In the genomic region with DNA sequence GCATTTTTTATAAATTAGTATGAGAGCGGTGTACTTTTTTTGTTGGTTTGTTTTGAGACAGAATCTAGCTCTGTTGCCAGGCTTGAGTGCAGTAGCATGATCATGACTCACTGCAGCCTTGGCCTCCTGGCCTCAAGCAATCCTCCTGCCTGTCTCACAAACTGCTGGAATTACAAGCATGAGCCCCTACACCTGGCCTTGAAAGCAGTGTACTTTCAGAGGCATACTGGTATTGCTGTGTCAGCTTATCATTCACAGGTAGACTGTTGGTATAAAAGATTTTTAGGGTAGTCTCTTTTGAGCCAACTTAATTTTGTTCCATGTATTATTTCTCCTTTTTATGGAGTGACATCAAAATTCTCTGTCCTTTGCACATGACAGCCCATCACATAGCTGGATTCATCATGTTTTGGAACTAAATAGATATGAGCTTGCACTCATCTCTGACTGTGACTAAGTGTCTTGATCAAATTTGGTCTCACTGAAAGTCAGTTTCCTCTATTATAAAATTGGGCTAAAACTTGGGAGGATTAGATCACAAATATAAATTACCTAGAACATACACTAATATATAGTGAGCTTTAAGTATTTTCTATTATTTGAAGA, we compare ENCODE assay signal across 1 cellular context.
TF ChIP-seq lines count a peak whose summit lies in the region.

No MANE protein-coding gene starts in this region.

TF ChIP-seq in HepG2, 621 proteins besides CTCF, POLR2A, EP300 and RAD21 (continued from another document):
- TF ChIP-seq, protein P1, sequence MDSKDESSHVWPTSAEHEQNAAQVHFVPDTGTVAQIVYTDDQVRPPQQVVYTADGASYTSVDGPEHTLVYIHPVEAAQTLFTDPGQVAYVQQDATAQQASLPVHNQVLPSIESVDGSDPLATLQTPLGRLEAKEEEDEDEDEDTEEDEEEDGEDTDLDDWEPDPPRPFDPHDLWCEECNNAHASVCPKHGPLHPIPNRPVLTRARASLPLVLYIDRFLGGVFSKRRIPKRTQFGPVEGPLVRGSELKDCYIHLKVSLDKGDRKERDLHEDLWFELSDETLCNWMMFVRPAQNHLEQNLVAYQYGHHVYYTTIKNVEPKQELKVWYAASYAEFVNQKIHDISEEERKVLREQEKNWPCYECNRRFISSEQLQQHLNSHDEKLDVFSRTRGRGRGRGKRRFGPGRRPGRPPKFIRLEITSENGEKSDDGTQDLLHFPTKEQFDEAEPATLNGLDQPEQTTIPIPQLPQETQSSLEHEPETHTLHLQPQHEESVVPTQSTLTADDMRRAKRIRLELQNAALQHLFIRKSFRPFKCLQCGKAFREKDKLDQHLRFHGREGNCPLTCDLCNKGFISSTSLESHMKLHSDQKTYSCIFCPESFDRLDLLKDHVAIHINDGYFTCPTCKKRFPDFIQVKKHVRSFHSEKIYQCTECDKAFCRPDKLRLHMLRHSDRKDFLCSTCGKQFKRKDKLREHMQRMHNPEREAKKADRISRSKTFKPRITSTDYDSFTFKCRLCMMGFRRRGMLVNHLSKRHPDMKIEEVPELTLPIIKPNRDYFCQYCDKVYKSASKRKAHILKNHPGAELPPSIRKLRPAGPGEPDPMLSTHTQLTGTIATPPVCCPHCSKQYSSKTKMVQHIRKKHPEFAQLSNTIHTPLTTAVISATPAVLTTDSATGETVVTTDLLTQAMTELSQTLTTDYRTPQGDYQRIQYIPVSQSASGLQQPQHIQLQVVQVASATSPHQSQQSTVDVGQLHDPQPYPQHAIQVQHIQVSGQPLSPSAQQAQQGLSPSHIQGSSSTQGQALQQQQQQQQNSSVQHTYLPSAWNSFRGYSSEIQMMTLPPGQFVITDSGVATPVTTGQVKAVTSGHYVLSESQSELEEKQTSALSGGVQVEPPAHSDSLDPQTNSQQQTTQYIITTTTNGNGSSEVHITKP (CRISPR knock-in tag; IDR thresholded peaks at IDR 0.05; ENCODE audit: low read depth), result no peak
- TF ChIP-seq, protein P2, sequence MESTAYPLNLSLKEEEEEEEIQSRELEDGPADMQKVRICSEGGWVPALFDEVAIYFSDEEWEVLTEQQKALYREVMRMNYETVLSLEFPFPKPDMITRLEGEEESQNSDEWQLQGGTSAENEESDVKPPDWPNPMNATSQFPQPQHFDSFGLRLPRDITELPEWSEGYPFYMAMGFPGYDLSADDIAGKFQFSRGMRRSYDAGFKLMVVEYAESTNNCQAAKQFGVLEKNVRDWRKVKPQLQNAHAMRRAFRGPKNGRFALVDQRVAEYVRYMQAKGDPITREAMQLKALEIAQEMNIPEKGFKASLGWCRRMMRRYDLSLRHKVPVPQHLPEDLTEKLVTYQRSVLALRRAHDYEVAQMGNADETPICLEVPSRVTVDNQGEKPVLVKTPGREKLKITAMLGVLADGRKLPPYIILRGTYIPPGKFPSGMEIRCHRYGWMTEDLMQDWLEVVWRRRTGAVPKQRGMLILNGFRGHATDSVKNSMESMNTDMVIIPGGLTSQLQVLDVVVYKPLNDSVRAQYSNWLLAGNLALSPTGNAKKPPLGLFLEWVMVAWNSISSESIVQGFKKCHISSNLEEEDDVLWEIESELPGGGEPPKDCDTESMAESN (CRISPR knock-in tag; conservative IDR thresholded peaks at IDR 0.05), result no peak
- TF ChIP-seq, protein P3, sequence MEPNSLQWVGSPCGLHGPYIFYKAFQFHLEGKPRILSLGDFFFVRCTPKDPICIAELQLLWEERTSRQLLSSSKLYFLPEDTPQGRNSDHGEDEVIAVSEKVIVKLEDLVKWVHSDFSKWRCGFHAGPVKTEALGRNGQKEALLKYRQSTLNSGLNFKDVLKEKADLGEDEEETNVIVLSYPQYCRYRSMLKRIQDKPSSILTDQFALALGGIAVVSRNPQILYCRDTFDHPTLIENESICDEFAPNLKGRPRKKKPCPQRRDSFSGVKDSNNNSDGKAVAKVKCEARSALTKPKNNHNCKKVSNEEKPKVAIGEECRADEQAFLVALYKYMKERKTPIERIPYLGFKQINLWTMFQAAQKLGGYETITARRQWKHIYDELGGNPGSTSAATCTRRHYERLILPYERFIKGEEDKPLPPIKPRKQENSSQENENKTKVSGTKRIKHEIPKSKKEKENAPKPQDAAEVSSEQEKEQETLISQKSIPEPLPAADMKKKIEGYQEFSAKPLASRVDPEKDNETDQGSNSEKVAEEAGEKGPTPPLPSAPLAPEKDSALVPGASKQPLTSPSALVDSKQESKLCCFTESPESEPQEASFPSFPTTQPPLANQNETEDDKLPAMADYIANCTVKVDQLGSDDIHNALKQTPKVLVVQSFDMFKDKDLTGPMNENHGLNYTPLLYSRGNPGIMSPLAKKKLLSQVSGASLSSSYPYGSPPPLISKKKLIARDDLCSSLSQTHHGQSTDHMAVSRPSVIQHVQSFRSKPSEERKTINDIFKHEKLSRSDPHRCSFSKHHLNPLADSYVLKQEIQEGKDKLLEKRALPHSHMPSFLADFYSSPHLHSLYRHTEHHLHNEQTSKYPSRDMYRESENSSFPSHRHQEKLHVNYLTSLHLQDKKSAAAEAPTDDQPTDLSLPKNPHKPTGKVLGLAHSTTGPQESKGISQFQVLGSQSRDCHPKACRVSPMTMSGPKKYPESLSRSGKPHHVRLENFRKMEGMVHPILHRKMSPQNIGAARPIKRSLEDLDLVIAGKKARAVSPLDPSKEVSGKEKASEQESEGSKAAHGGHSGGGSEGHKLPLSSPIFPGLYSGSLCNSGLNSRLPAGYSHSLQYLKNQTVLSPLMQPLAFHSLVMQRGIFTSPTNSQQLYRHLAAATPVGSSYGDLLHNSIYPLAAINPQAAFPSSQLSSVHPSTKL (CRISPR knock-in tag; IDR thresholded peaks at IDR 0.05), result peak; percentile 70
- 0 out of 2 replicates have a peak, but pooled peaks have one; percentile 14 for TF ChIP-seq HNF4A (CRISPR knock-in tag; IDR thresholded peaks at IDR 0.05)
- peak; percentile 41 for TF ChIP-seq NR2F6 (IDR thresholded peaks at IDR 0.05)
- peak; percentile 71 for TF ChIP-seq NR2F6 (CRISPR knock-in tag; IDR thresholded peaks at IDR 0.05)
- no peak for TF ChIP-seq TEAD2 (CRISPR knock-in tag; IDR thresholded peaks at IDR 0.05)
- no peak for TF ChIP-seq NR2F2 (IDR thresholded peaks at IDR 0.05; ENCODE audit: borderline replicate concordance, low read depth)
- no peak for TF ChIP-seq RXRB (CRISPR knock-in tag; IDR thresholded peaks at IDR 0.05; ENCODE audit: borderline replicate concordance)
- peak; percentile 54 to 94; a peak in 3 of 4 replicates for TF ChIP-seq NR2F1 (CRISPR knock-in tag; IDR thresholded peaks at IDR 0.05)
- TF ChIP-seq GATAD2A (CRISPR knock-in tag; IDR thresholded peaks at IDR 0.05), result peak; percentile 30; the same call in 1 of the 2 replicates
- TF ChIP-seq HMG20A (CRISPR knock-in tag; IDR thresholded peaks at IDR 0.05; ENCODE audit: borderline replicate concordance), result peak; percentile 33; the same call in 1 of the 2 replicates
- TF ChIP-seq NCOA2 (CRISPR knock-in tag; IDR thresholded peaks at IDR 0.05), result 0 out of 2 replicates have a peak, but pooled peaks have one; percentile 34
- peak; percentile 92 for TF ChIP-seq FOSL2 (CRISPR knock-in tag; IDR thresholded peaks at IDR 0.05)
- TF ChIP-seq MAFF (IDR thresholded peaks at IDR 0.05; ENCODE audit: low read depth, low read length), result peak; percentile 97
- no peak for TF ChIP-seq SP140L (CRISPR knock-in tag; IDR thresholded peaks at IDR 0.05; ENCODE audit: borderline replicate concordance)
- peak; percentile 53 for TF ChIP-seq SALL1 (CRISPR knock-in tag; IDR thresholded peaks at IDR 0.05)
- peak; percentile 97 to 98 for TF ChIP-seq MAFK (conservative IDR thresholded peaks at IDR 0.05 in 1 of 2, IDR thresholded peaks at IDR 0.05 in 1 of 2; ENCODE audit: low read length in 2 of 2)
- no peak for TF ChIP-seq BRD4 (CRISPR knock-in tag; IDR thresholded peaks at IDR 0.05)
- TF ChIP-seq RXRA (CRISPR knock-in tag; IDR thresholded peaks at IDR 0.05), result no peak
- TF ChIP-seq TEAD3 (CRISPR knock-in tag; optimal IDR thresholded peaks at IDR 0.05; ENCODE audit: borderline replicate concordance), result peak; percentile 93
- TF ChIP-seq SMARCE1 (IDR thresholded peaks at IDR 0.05; ENCODE audit: borderline replicate concordance), result 0 out of 2 replicates have a peak, but pooled peaks have one; percentile 16
- TF ChIP-seq ATF3 (CRISPR knock-in tag; IDR thresholded peaks at IDR 0.05), result 0 out of 2 replicates have a peak, but pooled peaks have one; percentile 44
- TF ChIP-seq SAP130 (CRISPR knock-in tag; IDR thresholded peaks at IDR 0.05; ENCODE audit: low read depth), result 0 out of 2 replicates have a peak, but pooled peaks have one; percentile 13
